18 cellular contexts compared by ENCODE assay signal in genomic region chr20:58340853-58341252, GRCh38. TPM values are rescaled to one million over a fixed set of nuclear protein-coding genes. Genes with fewer than 3 reads are reported as not detected.
DNase-seq lines count a peak whose midpoint lies in the region; ATAC-seq and TF ChIP-seq lines count a peak whose summit lies in the region.
"Had no signal": no experiment of that assay in that cellular context is flagged by ENCODE, and none has a peak within 500 bp of the region (broad histone marks: within the 10 kb centered on the region; RNA-seq: fewer than 3 reads in every experiment).

No MANE protein-coding gene starts in this region.

- H4K20me1 ChIP-seq in PC-3 (ENCODE audit: low read length) (no peaks in the 10 kb centered on the region), osteoblast (ENCODE audit: insufficient read depth, low read length) (peaks cover 13% of the 10 kb centered on the region)

- TF ChIP-seq CTCF in PC-3 (conservative IDR thresholded peaks at IDR 0.05; ENCODE audit: low read depth, low read length) (no peak), osteoblast (IDR thresholded peaks at IDR 0.05; ENCODE audit: extremely low read depth, low read depth, low read length) (no peak)

- H3K4me2 ChIP-seq in PC-3 (ENCODE audit: low read length) (peak overlapping the region; percentile 23), osteoblast (ENCODE audit: insufficient read depth, low read length) (peak overlapping the region; percentile 14)
- H3K4me2 ChIP-seq: KMS-11, smooth muscle cell had no signal

- POLR2A ChIA-PET in PC-3 (lab: Charles Lee; ENCODE audit: unreplicated experiment) = interaction anchor here (0.6 kb wide), 1 partner anchor 123 kb away, joined by 25 read pairs; no protein-coding TSS in a partner anchor

- H3K27me3 ChIP-seq in PC-3 (ENCODE audit: low read length) (no peaks in the 10 kb centered on the region), osteoblast (ENCODE audit: insufficient read depth, low read length) (no peaks in the 10 kb centered on the region)
- H3K27me3 ChIP-seq: adrenal gland, colonic mucosa, Peyer's patch had no signal

- no peak overlapping the region for H3K4me3 Mint-ChIP-seq in activated T-cell treated with anti-CD3 and anti-CD28 coated beads, Interleukin-2, amount 50 U/mL, for 24 hours
- H3K4me3 Mint-ChIP-seq in T-helper 17 cell = no peak overlapping the region
- H3K4me3 Mint-ChIP-seq: H9; T-helper 2 cell treated with Interferon-gamma antibody and Interleukin-4, amounts not matched to agents 5 μg/mL and 100 μg/mL, for 36 hours had no signal

- DNase-seq in activated T-cell treated with anti-CD3 and anti-CD28 coated beads, Interleukin-2, amount 50 U/mL, for 24 hours = no peak
- DNase-seq in activated T-cell treated with anti-CD3 and anti-CD28 coated beads, Interleukin-2, amount 50 U/mL, for 48 hours = no peak
- DNase-seq in PC-3 (peak; percentile 49), dermis blood vessel endothelial cell (peak; percentile 28), osteoblast (ENCODE audit: insufficient read length, low spot score, missing footprints) (no peak), T-helper 17 cell (no peak), NCI-H2171 (lab: John Stamatoyannopoulos, UW) (no peak)
- DNase-seq: adrenal gland, colonic mucosa, H9, NCI-H187 treated with DMSO at 0.1 percent for 48 hours, NCI-H69, nucleus accumbens, Peyer's patch had no signal

- no peaks in the 10 kb centered on the region for H3K9me2 ChIP-seq in PC-3 (replicated peaks; ENCODE audit: low read length)

- H2AFZ ChIP-seq in PC-3 (ENCODE audit: low read length) (no peak overlapping the region), osteoblast (ENCODE audit: low read length) (no peak overlapping the region)

- H3K36me3 ChIP-seq in PC-3 (ENCODE audit: low read depth, low read length) (peaks cover 26% of the 10 kb centered on the region), osteoblast (ENCODE audit: insufficient read depth, low read length) (peaks cover 17% of the 10 kb centered on the region)
- H3K36me3 ChIP-seq: colonic mucosa had no signal

- H3K9me3 ChIP-seq in PC-3 (ENCODE audit: low read length) (no peaks in the 10 kb centered on the region), osteoblast (ENCODE audit: low read depth, low read length) (no peaks in the 10 kb centered on the region), T-helper 17 cell (ENCODE audit: control insufficient read depth, low read length, poor library complexity, severe bottlenecking) (no peaks in the 10 kb centered on the region)
- H3K9me3 ChIP-seq: adrenal gland, colonic mucosa, Peyer's patch had no signal

- H3K27me3 Mint-ChIP-seq in activated T-cell treated with anti-CD3 and anti-CD28 coated beads, Interleukin-2, amount 50 U/mL, for 24 hours = no peaks in the 10 kb centered on the region
- H3K27me3 Mint-ChIP-seq in T-helper 17 cell = no peaks in the 10 kb centered on the region

- intact Hi-C loops in PC-3 (cut with micrococcal nuclease) = loop anchor here (5.0 kb wide), 1 partner anchor 104 kb away; no protein-coding TSS in a partner anchor

- peaks cover 67% of the 10 kb centered on the region for H3K79me2 ChIP-seq in PC-3 (ENCODE audit: low read length)
- peaks cover 85% of the 10 kb centered on the region for H3K79me2 ChIP-seq in osteoblast (ENCODE audit: insufficient read depth, low read length)

- CTCF ChIA-PET in PC-3 (lab: Charles Lee) = no interaction called here

- peaks cover 50% of the 10 kb centered on the region for H3K4me1 ChIP-seq in PC-3 (ENCODE audit: insufficient read depth, low read length)
- H3K4me1 ChIP-seq in osteoblast (ENCODE audit: insufficient read depth, low read length) = peaks cover 41% of the 10 kb centered on the region
- H3K4me1 ChIP-seq: colonic mucosa, Peyer's patch had no signal

- H3K4me1 Mint-ChIP-seq in activated T-cell treated with anti-CD3 and anti-CD28 coated beads, Interleukin-2, amount 50 U/mL, for 24 hours (ENCODE audit: low read depth) = peaks cover 46% of the 10 kb centered on the region
- H3K4me1 Mint-ChIP-seq in T-helper 17 cell = peaks cover 38% of the 10 kb centered on the region

- no peak overlapping the region for H3K4me3 ChIP-seq in PC-3 (ENCODE audit: low read length)
- H3K4me3 ChIP-seq in osteoblast (ENCODE audit: insufficient read depth, low read length) = no peak overlapping the region
- H3K4me3 ChIP-seq: adrenal gland, colonic mucosa, Peyer's patch, smooth muscle cell had no signal

- peaks cover 71% of the 10 kb centered on the region for H3K36me3 Mint-ChIP-seq in activated T-cell treated with anti-CD3 and anti-CD28 coated beads, Interleukin-2, amount 50 U/mL, for 24 hours (ENCODE audit: low read depth)
- H3K36me3 Mint-ChIP-seq in T-helper 17 cell (ENCODE audit: low read depth) = peaks cover 13% of the 10 kb centered on the region

- H3K27ac ChIP-seq in PC-3 (ENCODE audit: low read length) (peak overlapping the region; percentile 87), osteoblast (ENCODE audit: low read depth, low read length) (peak overlapping the region; percentile 64)
- H3K27ac ChIP-seq: colonic mucosa, KMS-11, Peyer's patch had no signal

- peaks cover 17% of the 10 kb centered on the region for H3F3A ChIP-seq in PC-3 (ENCODE audit: low read length, unreplicated experiment)

- H3K9me3 Mint-ChIP-seq in activated T-cell treated with anti-CD3 and anti-CD28 coated beads, Interleukin-2, amount 50 U/mL, for 24 hours = no peaks in the 10 kb centered on the region
- H3K9me3 Mint-ChIP-seq: H9; T-helper 2 cell treated with Interferon-gamma antibody and Interleukin-4, amounts not matched to agents 5 μg/mL and 100 μg/mL, for 36 hours had no signal

- no TSS peak for BruUV-seq in PC-3 (replicated peaks; lab: Mats Ljungman, UMichigan)

- peak overlapping the region; percentile 6; the same call in 1 of the 2 replicates for H3K9ac ChIP-seq in PC-3 (ENCODE audit: low read length)
- H3K9ac ChIP-seq: KMS-11 had no signal

- peak overlapping the region; percentile 24 for H3K27ac Mint-ChIP-seq in activated T-cell treated with anti-CD3 and anti-CD28 coated beads, Interleukin-2, amount 50 U/mL, for 24 hours
- no peak overlapping the region for H3K27ac Mint-ChIP-seq in T-helper 17 cell
- H3K27ac Mint-ChIP-seq: H9; T-helper 2 cell treated with Interferon-gamma antibody and Interleukin-4, amounts not matched to agents 5 μg/mL and 100 μg/mL, for 36 hours had no signal

- no peak for ATAC-seq in PC-3
- ATAC-seq in T-helper 17 cell = no peak
- no peak for ATAC-seq in HG03378 (IDR thresholded peaks at IDR 0.05; ENCODE audit: unreplicated experiment)

RNA-seq across cellular contexts. Expression of gene RAB22A, which starts 31.3 kb away (rescaled TPM):
- total RNA-seq in PC-3 (2014; rRNA removed) (47.4 and 55.0 TPM in 2 replicates), dermis blood vessel endothelial cell (11.7 and 15.4 TPM in 2 replicates), osteoblast (23.9 and 26.2 TPM in 2 replicates), T-helper 17 cell (10 to 100 TPM; 21.7 to 22.4 TPM)

RNA-seq across cellular contexts. Expression of gene VAPB, which starts 48.2 kb away (rescaled TPM):
- total RNA-seq in PC-3 (2014; rRNA removed) (16.5 and 23.0 TPM in 2 replicates), dermis blood vessel endothelial cell (16.5 and 26.5 TPM in 2 replicates), osteoblast (12.4 and 14.5 TPM in 2 replicates), T-helper 17 cell (10 to 100 TPM; 23.7 to 30.8 TPM)

Comparison
In these comparisons a context has a peak if more than half of its experiments do, and no peak if none do; other contexts are left out.
1. DNase-seq: peak in PC-3 (single experiment) and dermis blood vessel endothelial cell (single experiment); none in activated T-cell treated with anti-CD3 and anti-CD28 coated beads, Interleukin-2, amount 50 U/mL, for 24 hours (single experiment), activated T-cell treated with anti-CD3 and anti-CD28 coated beads, Interleukin-2, amount 50 U/mL, for 48 hours (0 of 2), osteoblast (single experiment), T-helper 17 cell (0 of 3) and NCI-H2171 (single experiment).